8 cellular contexts compared by ENCODE assay signal in genomic region chr17:6473128-6473767, GRCh38. TPM values are rescaled to one million over a fixed set of nuclear protein-coding genes. Genes with fewer than 3 reads are reported as not detected.
DNase-seq lines count a peak whose midpoint lies in the region; ATAC-seq and TF ChIP-seq lines count a peak whose summit lies in the region.

No MANE protein-coding gene starts in this region.

- H3K27me3 ChIP-seq in testis, result no peaks in the 10 kb centered on the region

- H3K4me1 Mint-ChIP-seq in CD14-positive monocyte (no peaks in the 10 kb centered on the region), HFFc6 (ENCODE audit: low read depth) (peaks cover 36% of the 10 kb centered on the region)
- H3K4me1 Mint-ChIP-seq in activated T-helper 2 cell treated with anti-CD3 and anti-CD28 coated beads, Interferon-gamma antibody, Interleukin-2, Interleukin-4, amounts not matched to agents 10 μg/mL and 5 μg/mL and 100 μg/mL, durations not matched to agents 14 hours and 24 hours and 36 hours (ENCODE audit: low read depth), result no peaks in the 10 kb centered on the region

- H3K36me3 ChIP-seq in testis (ENCODE audit: low read depth, missing control alignments), result no peaks in the 10 kb centered on the region

- peaks cover 8 to 10% (median 8%) of the 10 kb centered on the region in 3 donors for H3K27me3 Mint-ChIP-seq in CD14-positive monocyte (ENCODE audit: low read depth in 3 of 3)
- H3K27me3 Mint-ChIP-seq in HFFc6 (ENCODE audit: insufficient read depth), result peaks cover 13% of the 10 kb centered on the region
- no peaks in the 10 kb centered on the region for H3K27me3 Mint-ChIP-seq in activated T-helper 2 cell treated with anti-CD3 and anti-CD28 coated beads, Interferon-gamma antibody, Interleukin-2, Interleukin-4, amounts not matched to agents 10 μg/mL and 5 μg/mL and 100 μg/mL, durations not matched to agents 14 hours and 24 hours and 36 hours (ENCODE audit: low read depth)

- H3K4me3 Mint-ChIP-seq in CD14-positive monocyte (no peak overlapping the region), HFFc6 (no peak overlapping the region)
- H3K4me3 Mint-ChIP-seq in activated T-helper 2 cell treated with anti-CD3 and anti-CD28 coated beads, Interferon-gamma antibody, Interleukin-2, Interleukin-4, amounts not matched to agents 10 μg/mL and 5 μg/mL and 100 μg/mL, durations not matched to agents 14 hours and 24 hours and 36 hours (ENCODE audit: low read depth), result no peak overlapping the region

- TF ChIP-seq POLR2A in testis (IDR thresholded peaks at IDR 0.05), result no peak

- peaks cover 4% of the 10 kb centered on the region for H3K4me1 ChIP-seq in testis

- intact Hi-C loops in CD14-positive monocyte (cut with micrococcal nuclease) (loop anchor here (1.0 to 10.0 kb wide), 3 partner anchors 172 to 329 kb away; partner anchors contain the start of genes KIAA0753 (in 1 of the 2) and TXNDC17 (in 1 of the 2)), testis (cut with DNase I; ENCODE audit: low total_unique reads) (no loop called here)
- intact Hi-C loops in activated T-helper 2 cell treated with anti-CD3 and anti-CD28 coated beads, Interferon-gamma antibody, Interleukin-2, Interleukin-4, amounts not matched to agents 10 μg/mL and 5 μg/mL and 100 μg/mL, durations not matched to agents 14 hours and 24 hours and 36 hours (cut with micrococcal nuclease), result loop anchor here (5.0 kb wide), 1 partner anchor 169 kb away; the partner anchor contains the start of genes KIAA0753 and TXNDC17

- H3K27ac Mint-ChIP-seq in CD14-positive monocyte (no peak overlapping the region), HFFc6 (peak overlapping the region; percentile 32)
- no peak overlapping the region for H3K27ac Mint-ChIP-seq in activated T-helper 2 cell treated with anti-CD3 and anti-CD28 coated beads, Interferon-gamma antibody, Interleukin-2, Interleukin-4, amounts not matched to agents 10 μg/mL and 5 μg/mL and 100 μg/mL, durations not matched to agents 14 hours and 24 hours and 36 hours

- H3K36me3 Mint-ChIP-seq in CD14-positive monocyte (no peaks in the 10 kb centered on the region), HFFc6 (ENCODE audit: low read depth) (no peaks in the 10 kb centered on the region)
- H3K36me3 Mint-ChIP-seq in activated T-helper 2 cell treated with anti-CD3 and anti-CD28 coated beads, Interferon-gamma antibody, Interleukin-2, Interleukin-4, amounts not matched to agents 10 μg/mL and 5 μg/mL and 100 μg/mL, durations not matched to agents 14 hours and 24 hours and 36 hours (ENCODE audit: low read depth), result no peaks in the 10 kb centered on the region

- no peaks in the 10 kb centered on the region for H3K9me3 ChIP-seq in testis

- peak; percentile 93 for TF ChIP-seq CTCF in CD14-positive monocyte (IDR thresholded peaks at IDR 0.05)
- TF ChIP-seq CTCF in HFFc6 (IDR thresholded peaks at IDR 0.05), result peak; percentile 98
- TF ChIP-seq CTCF in foreskin fibroblast (IDR thresholded peaks at IDR 0.05; ENCODE audit: low read depth, low read length), result peak; percentile 97
- TF ChIP-seq CTCF in testis (IDR thresholded peaks at IDR 0.05), result peak; percentile 88 to 95 (median 89)

- H3K9me3 Mint-ChIP-seq in CD14-positive monocyte (no peaks in the 10 kb centered on the region), HFFc6 (no peaks in the 10 kb centered on the region)
- H3K9me3 Mint-ChIP-seq in activated T-helper 2 cell treated with anti-CD3 and anti-CD28 coated beads, Interferon-gamma antibody, Interleukin-2, Interleukin-4, amounts not matched to agents 10 μg/mL and 5 μg/mL and 100 μg/mL, durations not matched to agents 14 hours and 24 hours and 36 hours, result no peaks in the 10 kb centered on the region

- H3K27ac ChIP-seq in testis, result no peak overlapping the region

- DNase-seq in CD14-positive monocyte (ENCODE audit: low spot score), result peak; percentile 67
- peak; percentile 71 for DNase-seq in HFFc6
- DNase-seq in RKO (ENCODE audit: low spot score), result peak; percentile 67
- peak; percentile 49 for DNase-seq in activated T-helper 2 cell treated with anti-CD3 and anti-CD28 coated beads, Interferon-gamma antibody, Interleukin-2, Interleukin-4, amounts not matched to agents 10 μg/mL and 5 μg/mL and 100 μg/mL, durations not matched to agents 14 hours and 24 hours and 36 hours (ENCODE audit: low spot score)
- peak; percentile 60 to 86 for DNase-seq in foreskin fibroblast
- DNase-seq in nucleus accumbens (lab: John Stamatoyannopoulos, UW), result peak in 51 of 56 donors; percentile 10 to 86 (median 46)
- DNase-seq in testis, result peak; percentile 91

- H3K4me3 ChIP-seq in foreskin fibroblast (ENCODE audit: low read depth in 1 of 2, low read length in 2 of 2) (no peak overlapping the region), testis (no peak overlapping the region)

- no peak for ATAC-seq in GM21381 (IDR thresholded peaks at IDR 0.05; ENCODE audit: unreplicated experiment)

- WGBS in testis, 2 donors, result 49 to 60% methylated on average over 14 of the region's 14 CpGs

RNA-seq across cellular contexts. Expression of gene PIMREG, which starts 29.0 kb away (rescaled TPM):
- not detected for polyA plus RNA-seq in CD14-positive monocyte
- total RNA-seq in HFFc6 (2021; fragmentation: NEBNext Ultra II Directional; extraction: Animal tissue kit (Norgen Biotek cat#: 25700)), result 10 to 100 TPM; 17.0 to 42.5 (median 38.7) TPM
- total RNA-seq in activated T-helper 2 cell treated with anti-CD3 and anti-CD28 coated beads, Interferon-gamma antibody, Interleukin-2, Interleukin-4, amounts not matched to agents 10 μg/mL and 5 μg/mL and 100 μg/mL, durations not matched to agents 14 hours and 24 hours and 36 hours, result 8.9 and 9.3 TPM in 2 replicates
- 1 to 10 TPM; 1.3 to 1.8 TPM for total RNA-seq in testis
- 0.73 TPM for polyA plus RNA-seq in testis (ENCODE audit: insufficient read depth, low read depth, low replicate concordance)

RNA-seq across cellular contexts. Expression of gene AIPL1, which starts 38.3 kb away (rescaled TPM):
- polyA plus RNA-seq in CD14-positive monocyte (not detected), testis (ENCODE audit: insufficient read depth, low read depth, low replicate concordance) (0.49 TPM)
- not detected for total RNA-seq in HFFc6 (2021; fragmentation: NEBNext Ultra II Directional; extraction: Animal tissue kit (Norgen Biotek cat#: 25700))
- total RNA-seq in activated T-helper 2 cell treated with anti-CD3 and anti-CD28 coated beads, Interferon-gamma antibody, Interleukin-2, Interleukin-4, amounts not matched to agents 10 μg/mL and 5 μg/mL and 100 μg/mL, durations not matched to agents 14 hours and 24 hours and 36 hours, result not detected in 2 replicates
- total RNA-seq in testis, result 1 to 10 TPM in 1 of 2 donors, under 1 TPM in 1; 0.37 to 1.0 TPM
